21 cellular contexts compared by ENCODE assay signal in genomic region chr5:72477644-72478043, GRCh38. TPM values are rescaled to one million over a fixed set of nuclear protein-coding genes. Genes with fewer than 3 reads are reported as not detected.
DNase-seq lines count a peak whose midpoint lies in the region; ATAC-seq, FAIRE-seq and TF ChIP-seq lines count a peak whose summit lies in the region.
"Had no signal": no experiment of that assay in that cellular context is flagged by ENCODE, and none has a peak within 500 bp of the region (broad histone marks: within the 10 kb centered on the region; RNA-seq: fewer than 3 reads in every experiment).

No MANE protein-coding gene starts in this region.

- no peaks in the 10 kb centered on the region for H3K9me2 ChIP-seq in PC-9 (ENCODE audit: insufficient read depth)

- H3F3A ChIP-seq in neural progenitor cell (ENCODE audit: low read depth) (no peaks in the 10 kb centered on the region), PC-9 (ENCODE audit: insufficient read depth, low read depth) (no peaks in the 10 kb centered on the region)

- no peak for TF ChIP-seq EP300 in HepG2 (IDR thresholded peaks at IDR 0.05; ENCODE audit: low read depth in 2 of 2, low read length in 2 of 2)
- no peak for TF ChIP-seq EP300 in HepG2 (CRISPR knock-in tag; IDR thresholded peaks at IDR 0.05; ENCODE audit: borderline replicate concordance)
- no peak for TF ChIP-seq EP300 in K562 (IDR thresholded peaks at IDR 0.05; ENCODE audit: low read length)

- in situ Hi-C loops in HepG2 (cut with HindIII; ENCODE audit: extremely low pct_ligation_motif_present, low pct_unique_long_range_greater_than_20kb) (no loop called here), K562 (cut with MboI) (no loop called here)

- no peaks in the 10 kb centered on the region for H3K4me1 ChIP-seq in HepG2 (ENCODE audit: insufficient read depth, low read length)
- H3K4me1 ChIP-seq in right lobe of liver: no peaks in the 10 kb centered on the region
- peaks cover 0 to 9% of the 10 kb centered on the region in 2 experiments; a peak in 2 of 5 replicates for H3K4me1 ChIP-seq in K562 (replicated peaks in 1 of 2; ENCODE audit: control insufficient read depth in 2 of 2, insufficient read depth in 2 of 2, low read length in 2 of 2)
- peaks cover 17% of the 10 kb centered on the region for H3K4me1 ChIP-seq in neural progenitor cell
- H3K4me1 ChIP-seq in PC-9 (replicated peaks; ENCODE audit: insufficient read depth): 0 out of 2 replicates have a peak, but pooled peaks cover under 1% of the 10 kb centered on the region
- H3K4me1 ChIP-seq: Caco-2 had no signal

- DNase-seq in HepG2 (ENCODE audit: low spot score) (no peak), right lobe of liver (no peak), K562 (ENCODE audit: extremely low read depth in 1 of 4, low spot score in 3 of 4) (no peak), neural progenitor cell (ENCODE audit: low spot score) (no peak), PC-9 (no peak), NK-92 (lab: John Stamatoyannopoulos, UW; ENCODE audit: unreplicated experiment) (no peak)
- DNase-seq: AML-193; Caco-2; CD8-positive, alpha-beta memory T cell; HFFc6 had no signal

- H3K4me1 Mint-ChIP-seq in neural progenitor cell: peaks cover 59% of the 10 kb centered on the region
- H3K4me1 Mint-ChIP-seq: CD8-positive, alpha-beta memory T cell had no signal

- H3K27me3 Mint-ChIP-seq in neural progenitor cell (ENCODE audit: insufficient read depth, low read depth): peaks cover 2% of the 10 kb centered on the region

- H3K9me1 ChIP-seq in K562 (ENCODE audit: control insufficient read depth, insufficient read depth, low read length): no peaks in the 10 kb centered on the region

- 3% methylated on average over 4 of the region's 4 CpGs for WGBS in HepG2 (ENCODE audit: low lambda C conversion rate)
- WGBS in right lobe of liver (ENCODE audit: insufficient coverage, low coverage, low lambda C conversion rate, missing lambda C conversion rate): 76% methylated on average over 4 of the region's 4 CpGs
- 22% methylated on average over 4 of the region's 4 CpGs for WGBS in K562 (ENCODE audit: insufficient coverage, low coverage, missing lambda C conversion rate)

- H3K27me3 ChIP-seq in HepG2 (ENCODE audit: control insufficient read depth in 1 of 2, insufficient read depth in 2 of 2, low read length in 2 of 2): peaks cover 0 to 4% of the 10 kb centered on the region in 2 experiments; a peak in 1 of 5 replicates
- H3K27me3 ChIP-seq in right lobe of liver: no peaks in the 10 kb centered on the region
- H3K27me3 ChIP-seq in K562 (ENCODE audit: control insufficient read depth in 2 of 2, insufficient read depth in 2 of 2, low read length in 2 of 2): no peaks in the 10 kb centered on the region
- H3K27me3 ChIP-seq in neural progenitor cell: no peaks in the 10 kb centered on the region
- H3K27me3 ChIP-seq in PC-9 (ENCODE audit: insufficient read depth, low read depth): no peaks in the 10 kb centered on the region
- H3K27me3 ChIP-seq: BLaER1 had no signal

- TF ChIP-seq RAD21 in HepG2 (CRISPR knock-in tag; IDR thresholded peaks at IDR 0.05): no peak
- TF ChIP-seq RAD21 in K562 (CRISPR knock-in tag; conservative IDR thresholded peaks at IDR 0.05 in 1 of 2, IDR thresholded peaks at IDR 0.05 in 1 of 2): no peak

- H3K4me3 ChIP-seq in HepG2 (replicated peaks in 1 of 3; ENCODE audit: insufficient read depth in 1 of 3, low read depth in 2 of 3, low read length in 3 of 3) (no peak overlapping the region), right lobe of liver (no peak overlapping the region), K562 (no peak overlapping the region), neural progenitor cell (no peak overlapping the region), PC-9 (no peak overlapping the region)
- H3K4me3 ChIP-seq: BLaER1, HAP-1 had no signal

- H4K20me1 ChIP-seq in HepG2 (ENCODE audit: insufficient read depth, low read length): no peaks in the 10 kb centered on the region
- H4K20me1 ChIP-seq in K562 (replicated peaks; ENCODE audit: control insufficient read depth, insufficient read depth, low read length): no peaks in the 10 kb centered on the region
- no peaks in the 10 kb centered on the region for H4K20me1 ChIP-seq in neural progenitor cell (ENCODE audit: low read depth)
- H4K20me1 ChIP-seq in PC-9 (ENCODE audit: insufficient read depth): no peaks in the 10 kb centered on the region
- H4K20me1 ChIP-seq: BLaER1 had no signal

- FAIRE-seq in HepG2 (lab: Jason Lieb, UNC) (no peak), K562 (lab: Jason Lieb, UNC) (no peak)
- FAIRE-seq: GM12891, H1 had no signal

- H3K27ac Mint-ChIP-seq in neural progenitor cell: peak overlapping the region; percentile 55
- H3K27ac Mint-ChIP-seq: CD8-positive, alpha-beta memory T cell; HFFc6 had no signal

- no peak overlapping the region for H3K4me3 Mint-ChIP-seq in neural progenitor cell
- H3K4me3 Mint-ChIP-seq: CD8-positive, alpha-beta memory T cell; HFFc6 had no signal

- CTCF ChIA-PET in HepG2 (lab: Yijun Ruan, JAX; ENCODE audit: low intra/inter-chr PET ratio, low total read pairs) (no interaction called here), K562 (lab: Yijun Ruan, JAX; ENCODE audit: low intra/inter-chr PET ratio) (no interaction called here), PC-9 (lab: Charles Lee) (no interaction called here)

- ATAC-seq in HepG2 (no peak), right lobe of liver (no peak), K562 (no peak), GM19324 (IDR thresholded peaks at IDR 0.05; ENCODE audit: low FRiP score, unreplicated experiment) (no peak), GM18505 (IDR thresholded peaks at IDR 0.05; ENCODE audit: unreplicated experiment) (no peak)

- H3K27ac ChIP-seq in HepG2 (ENCODE audit: extremely low read length, insufficient read depth, low read length) (no peak overlapping the region), right lobe of liver (no peak overlapping the region), K562 (ENCODE audit: extremely low read depth, low read depth, low read length) (no peak overlapping the region), neural progenitor cell (no peak overlapping the region), PC-9 (no peak overlapping the region)
- H3K27ac ChIP-seq: 22Rv1, BLaER1, HL-60 had no signal

- no peak overlapping the region for H2AFZ ChIP-seq in HepG2 (ENCODE audit: low read length)
- peak overlapping the region; percentile 36; the same call in 1 of the 2 replicates for H2AFZ ChIP-seq in K562 (ENCODE audit: low read depth, low read length)
- no peak overlapping the region for H2AFZ ChIP-seq in neural progenitor cell (replicated peaks)
- H2AFZ ChIP-seq in PC-9: no peak overlapping the region

- POLR2A ChIA-PET in HepG2 (lab: Yijun Ruan, JAX) (no interaction called here), K562 (lab: Yijun Ruan, JAX) (interaction anchor here (0.6 to 1.5 kb wide), 3 partner anchors 12 to 185 kb away, joined by 3 to 5 read pairs (median 3); no protein-coding TSS in a partner anchor), PC-9 (lab: Charles Lee; ENCODE audit: unreplicated experiment) (no interaction called here)

- no peaks in the 10 kb centered on the region for H3K36me3 ChIP-seq in HepG2 (replicated peaks in 1 of 2; ENCODE audit: control insufficient read depth in 1 of 2, insufficient read depth in 2 of 2, low read length in 2 of 2)
- no peaks in the 10 kb centered on the region for H3K36me3 ChIP-seq in right lobe of liver
- H3K36me3 ChIP-seq in K562 (ENCODE audit: control insufficient read depth, insufficient read depth, low read length): no peaks in the 10 kb centered on the region
- H3K36me3 ChIP-seq in neural progenitor cell: no peaks in the 10 kb centered on the region
- H3K36me3 ChIP-seq in PC-9 (ENCODE audit: low read depth): no peaks in the 10 kb centered on the region
- H3K36me3 ChIP-seq: BLaER1, HAP-1 had no signal

- no TSS peak for BruUV-seq in HepG2 (replicated peaks; lab: Mats Ljungman, UMichigan)
- no TSS peak for BruUV-seq in K562 (replicated peaks; lab: Mats Ljungman, UMichigan)
- BruUV-seq in PC-9 (replicated peaks; lab: Mats Ljungman, UMichigan): no TSS peak

- H3K36me3 Mint-ChIP-seq in neural progenitor cell: peaks cover 9% of the 10 kb centered on the region
- H3K36me3 Mint-ChIP-seq: CD8-positive, alpha-beta memory T cell had no signal

- H3K9ac ChIP-seq in HepG2 (ENCODE audit: insufficient read depth, low read depth, low read length): no peak overlapping the region
- H3K9ac ChIP-seq in K562 (ENCODE audit: insufficient read depth in 1 of 2, low read depth in 2 of 2, low read length in 2 of 2): no peak overlapping the region
- H3K9ac ChIP-seq in neural progenitor cell: no peak overlapping the region
- H3K9ac ChIP-seq: BLaER1 had no signal

- no peaks in the 10 kb centered on the region for H3K9me3 ChIP-seq in HepG2 (ENCODE audit: low read length)
- H3K9me3 ChIP-seq in right lobe of liver: no peaks in the 10 kb centered on the region
- no peaks in the 10 kb centered on the region for H3K9me3 ChIP-seq in K562 (replicated peaks; ENCODE audit: control insufficient read depth, insufficient read depth, low read depth, low read length)
- H3K9me3 ChIP-seq in neural progenitor cell (ENCODE audit: low read depth): no peaks in the 10 kb centered on the region
- no peaks in the 10 kb centered on the region for H3K9me3 ChIP-seq in PC-9 (ENCODE audit: insufficient read depth, low read depth)
- H3K9me3 ChIP-seq: BLaER1, Caco-2, HAP-1 had no signal

- H3K9me3 Mint-ChIP-seq in neural progenitor cell: peaks cover 13% of the 10 kb centered on the region
- H3K9me3 Mint-ChIP-seq: CD8-positive, alpha-beta memory T cell; HFFc6 had no signal

- H3K79me2 ChIP-seq in HepG2 (ENCODE audit: insufficient read depth, low read length): no peaks in the 10 kb centered on the region
- no peaks in the 10 kb centered on the region for H3K79me2 ChIP-seq in K562 (ENCODE audit: control insufficient read depth, insufficient read depth, low read length)
- no peaks in the 10 kb centered on the region for H3K79me2 ChIP-seq in neural progenitor cell (ENCODE audit: low read depth)
- H3K79me2 ChIP-seq in PC-9 (ENCODE audit: low read depth): no peaks in the 10 kb centered on the region

- TF ChIP-seq CTCF in HepG2 (CRISPR knock-in tag; IDR thresholded peaks at IDR 0.05): no peak
- TF ChIP-seq CTCF in right lobe of liver (IDR thresholded peaks at IDR 0.05): no peak
- TF ChIP-seq CTCF in K562 (IDR thresholded peaks at IDR 0.05 in 2 of 3, conservative IDR thresholded peaks at IDR 0.05 in 1 of 3; ENCODE audit: insufficient read depth in 2 of 3, low read depth in 1 of 3, low read length in 3 of 3): no peak
- TF ChIP-seq CTCF in neural progenitor cell (IDR thresholded peaks at IDR 0.05): no peak
- TF ChIP-seq CTCF in PC-9 (conservative IDR thresholded peaks at IDR 0.05): no peak

- TF ChIP-seq POLR2A in HepG2 (IDR thresholded peaks at IDR 0.05; ENCODE audit: insufficient read depth in 1 of 2, low read depth in 2 of 2, low read length in 2 of 2): no peak
- TF ChIP-seq POLR2A in right lobe of liver (IDR thresholded peaks at IDR 0.05): no peak
- TF ChIP-seq POLR2A in K562 (conservative IDR thresholded peaks at IDR 0.05): no peak
- no peak for TF ChIP-seq POLR2A in GM18505 (IDR thresholded peaks at IDR 0.05; ENCODE audit: borderline replicate concordance, extremely low read depth, insufficient read depth, insufficient read length)

- H3K4me2 ChIP-seq in HepG2 (ENCODE audit: low read depth, low read length): no peak overlapping the region
- no peak overlapping the region for H3K4me2 ChIP-seq in K562 (ENCODE audit: insufficient read depth, low read length)
- H3K4me2 ChIP-seq in neural progenitor cell: no peak overlapping the region
- H3K4me2 ChIP-seq in PC-9: no peak overlapping the region
- H3K4me2 ChIP-seq: BLaER1 had no signal

- intact Hi-C loops in HepG2 (cut with micrococcal nuclease; ENCODE audit: unreplicated experiment) (no loop called here), right lobe of liver (cut with DNase I) (no loop called here), K562 (cut with micrococcal nuclease) (no loop called here), PC-9 (cut with micrococcal nuclease; ENCODE audit: unreplicated experiment) (no loop called here)

RNA-seq across cellular contexts. Expression of gene ZNF366, which starts 29.6 kb away (rescaled TPM):
- total RNA-seq in HepG2 (2016; rRNA removed; fragmentation: Illumina TruSeq; extraction: Trizol) (not detected in 2 replicates), right lobe of liver (1 to 10 TPM in 3 of 6 experiments, under 1 TPM in 3; 0.77 to 2.3 (median 1.2) TPM), K562 (2014; rRNA removed) (not detected in 2 replicates), K562 (2014; rRNA removed; fragmentation: Illumina TruSeq; extraction: Trizol) (not detected in 2 replicates), K562 (2015; rRNA removed; fragmentation: Illumina TruSeq; extraction: Trizol) (not detected in 2 replicates), K562 (2021) (not detected in 2 replicates), neural progenitor cell (ENCODE audit: low replicate concordance) (not detected in 2 replicates), PC-9 (2021) (0.17 TPM in 1 of 2 replicates, not detected in the other)
- total RNA-seq in HepG2 (2016; cell fraction: cytosol; rRNA removed; fragmentation: Illumina TruSeq; extraction: Trizol; ENCODE audit: low read depth): not detected in 2 replicates
- total RNA-seq in HepG2 (2016; cell fraction: insoluble cytoplasmic fraction; rRNA removed; fragmentation: Illumina TruSeq; extraction: Trizol): not detected in 2 replicates
- not detected in 2 replicates for total RNA-seq in HepG2 (2016; cell fraction: membrane; rRNA removed; fragmentation: Illumina TruSeq; extraction: Trizol)
- not detected in 2 replicates for total RNA-seq in HepG2 (2016; cell fraction: nucleus; rRNA removed; fragmentation: Illumina TruSeq; extraction: Trizol)
- polyA plus RNA-seq in HepG2 (2011; rRNA removed) (not detected in 2 replicates), K562 (2011; rRNA removed) (not detected in 2 replicates), K562 (2014; fragmentation: Illumina TruSeq; extraction: Trizol) (not detected in 2 replicates), K562 (2014; fragmentation: Nextera tagmentation; extraction: Ambion mirVana) (not detected), K562 (2014; rRNA removed) (not detected in 2 replicates)
- polyA plus RNA-seq in HepG2 (2011; cell fraction: cytosol; rRNA removed): not detected in 2 replicates
- polyA plus RNA-seq in HepG2 (2011; cell fraction: nucleus; rRNA removed): not detected in 2 replicates
- not detected in 2 replicates for polyA plus RNA-seq in HepG2 (2012)
- polyA plus RNA-seq in HepG2 (2016; cell fraction: cytosol; fragmentation: Illumina TruSeq; extraction: Trizol; ENCODE audit: low read depth): not detected in 2 replicates
- not detected in 2 replicates for polyA plus RNA-seq in HepG2 (2016; cell fraction: insoluble cytoplasmic fraction; fragmentation: Illumina TruSeq; extraction: Trizol; ENCODE audit: low read depth)
- not detected in 2 replicates for polyA plus RNA-seq in HepG2 (2016; cell fraction: membrane; fragmentation: Illumina TruSeq; extraction: Trizol; ENCODE audit: low read depth)
- not detected in 2 replicates for polyA plus RNA-seq in HepG2 (2016; cell fraction: nucleus; fragmentation: Illumina TruSeq; extraction: Trizol; ENCODE audit: insufficient read depth, low read depth)
- not detected in 2 replicates for polyA minus RNA-seq in HepG2 (2011; rRNA and poly(A)+ RNA removed; ENCODE audit: low replicate concordance)
- not detected in 2 replicates for polyA minus RNA-seq in HepG2 (2011; cell fraction: cytosol; rRNA and poly(A)+ RNA removed)
- polyA minus RNA-seq in HepG2 (2011; cell fraction: nucleus; rRNA and poly(A)+ RNA removed): not detected in 2 replicates
- not detected in 2 replicates for total RNA-seq in K562 (2011; cell fraction: chromatin; rRNA removed; ENCODE audit: low replicate concordance)
- not detected in 2 replicates for total RNA-seq in K562 (2011; cell fraction: nucleolus; rRNA removed)
- total RNA-seq in K562 (2011; cell fraction: nucleoplasm; rRNA removed): not detected in 2 replicates
- polyA plus RNA-seq in K562 (2011; cell fraction: cytosol; rRNA removed): not detected in 2 replicates
- polyA plus RNA-seq in K562 (2011; cell fraction: nucleus; rRNA removed): not detected in 2 replicates
- polyA plus RNA-seq in K562 (2012): not detected in 2 replicates
- polyA minus RNA-seq in K562 (2011; rRNA and poly(A)+ RNA removed): not detected in 2 replicates
- not detected in 2 replicates for polyA minus RNA-seq in K562 (2011; cell fraction: cytosol; rRNA and poly(A)+ RNA removed)
- polyA minus RNA-seq in K562 (2011; cell fraction: nucleus; rRNA and poly(A)+ RNA removed): not detected in 2 replicates
- total RNA-seq: A673; Caco-2; CD8-positive, alpha-beta memory T cell; Daoy; G401; H1; HFFc6 had no signal
- polyA plus RNA-seq: CD8-positive, alpha-beta memory T cell; H1 had no signal
